In genomic region chr6:111477481-111477938, GRCh38 we compare ENCODE assay signal across 12 cellular contexts.
DNase-seq lines count a peak whose midpoint lies in the region; ATAC-seq, FAIRE-seq and TF ChIP-seq lines count a peak whose summit lies in the region.
"Had no signal": no experiment of that assay in that cellular context is flagged by ENCODE, and none has a peak within 500 bp of the region (broad histone marks: within the 10 kb centered on the region; RNA-seq: fewer than 3 reads in every experiment).

No MANE protein-coding gene starts in this region.

- H3K27ac ChIP-seq in BLaER1 (peak overlapping the region; percentile 33), substantia nigra (ENCODE audit: low read depth, low read length, poor library complexity, severe bottlenecking) (no peak overlapping the region), tibial artery (no peak overlapping the region)

- peak overlapping the region; percentile 73 for H3K4me2 ChIP-seq in BLaER1

- ATAC-seq in GM19455 (IDR thresholded peaks at IDR 0.05; ENCODE audit: unreplicated experiment) = no peak

- DNase-seq in GM19239 (ENCODE audit: insufficient read length, low spot score) (no peak), NCI-H526 (lab: John Stamatoyannopoulos, UW) (peak; percentile 49 to 60), foreskin fibroblast (peak in 1 of 2 donors; percentile 21), Ammon's horn (ENCODE audit: low spot score) (no peak), substantia nigra (lab: John Stamatoyannopoulos, UW) (no peak), tibial artery (no peak)
- DNase-seq: DMS153, NCI-H2227 treated with DMSO at 0.1 percent for 48 hours had no signal

- H3K36me3 ChIP-seq in BLaER1 (no peaks in the 10 kb centered on the region), tibial artery (no peaks in the 10 kb centered on the region)

- peak overlapping the region; percentile 17; the same call in 1 of the 2 replicates for H3K9ac ChIP-seq in BLaER1

- no peaks in the 10 kb centered on the region for H3K9me3 ChIP-seq in BLaER1
- no peaks in the 10 kb centered on the region for H3K9me3 ChIP-seq in tibial artery

- peaks cover 48% of the 10 kb centered on the region for H3K4me1 ChIP-seq in BLaER1
- H3K4me1 ChIP-seq in tibial artery = peaks cover 0 to 72% (median 20%) of the 10 kb centered on the region in 4 donors

- TF ChIP-seq CTCF in foreskin fibroblast (IDR thresholded peaks at IDR 0.05; ENCODE audit: low read depth, low read length) (no peak), tibial artery (IDR thresholded peaks at IDR 0.05) (no peak)

- intact Hi-C loops in tibial artery (cut with DNase I; ENCODE audit: low total_unique reads) = loop anchor here (10.0 kb wide), 1 partner anchor 103 kb away; no protein-coding TSS in a partner anchor

- FAIRE-seq in GM19239 (lab: Jason Lieb, UNC) = peak; percentile 79
- FAIRE-seq: colon, urothelium cell line had no signal

- H3K27me3 ChIP-seq in BLaER1 (no peaks in the 10 kb centered on the region), tibial artery (no peaks in the 10 kb centered on the region)

- H4K20me1 ChIP-seq in BLaER1 = peaks cover 83% of the 10 kb centered on the region

- H3K4me3 ChIP-seq in BLaER1 (no peak overlapping the region), foreskin fibroblast (ENCODE audit: low read depth in 1 of 2, low read length in 2 of 2) (peak overlapping the region; percentile 6 to 95), tibial artery (no peak overlapping the region)

Comparison
In these comparisons a context has a peak if more than half of its experiments do, and no peak if none do; other contexts are left out.
1. H3K4me3 ChIP-seq: peak in foreskin fibroblast (2 of 2); none in BLaER1 (single experiment) and tibial artery (0 of 2).
2. DNase-seq: peak in NCI-H526 (2 of 2); none in GM19239 (single experiment), Ammon's horn (single experiment), substantia nigra (0 of 49) and tibial artery (0 of 2).